ENCODE assay signal across 10 cellular contexts in genomic region chr17:6843241-6843890, GRCh38.
DNase-seq lines count a peak whose midpoint lies in the region; ATAC-seq, FAIRE-seq and TF ChIP-seq lines count a peak whose summit lies in the region.
"Had no signal": no experiment of that assay in that cellular context is flagged by ENCODE, and none has a peak within 500 bp of the region (broad histone marks: within the 10 kb centered on the region; RNA-seq: fewer than 3 reads in every experiment).

No MANE protein-coding gene starts in this region.

- TF ChIP-seq EP300 in Ishikawa (IDR thresholded peaks at IDR 0.05; ENCODE audit: borderline replicate concordance) = no peak

- H3K27ac ChIP-seq in SK-N-MC = no peak overlapping the region
- H3K27ac ChIP-seq: neutrophil, SJCRH30 had no signal

- no peak for ATAC-seq in HG02763 (IDR thresholded peaks at IDR 0.05; ENCODE audit: unreplicated experiment)
- ATAC-seq in HG02973 (IDR thresholded peaks at IDR 0.05; ENCODE audit: unreplicated experiment) = no peak
- no peak for ATAC-seq in GM19463 (IDR thresholded peaks at IDR 0.05; ENCODE audit: unreplicated experiment)

- DNase-seq in D721Med (ENCODE audit: insufficient read length, low spot score) = no peak
- DNase-seq in SK-N-MC (ENCODE audit: low read depth, low spot score) = peak; percentile 6
- peak; percentile 38 for DNase-seq in foreskin melanocyte
- DNase-seq in retinal pigment epithelial cell (ENCODE audit: low read depth) = peak; percentile 2

- H3K4me3 ChIP-seq in SK-N-MC (no peak overlapping the region), retinal pigment epithelial cell (ENCODE audit: low read length) (no peak overlapping the region)
- H3K4me3 ChIP-seq: SJCRH30 had no signal

- H3K9me3 ChIP-seq in SK-N-MC (ENCODE audit: low read depth, low read length) = no peaks in the 10 kb centered on the region
- H3K9me3 ChIP-seq: neutrophil, SJCRH30 had no signal

- TF ChIP-seq RAD21 in Ishikawa (IDR thresholded peaks at IDR 0.05; ENCODE audit: low read depth) = peak; percentile 55

- H3K9ac ChIP-seq in SK-N-MC (ENCODE audit: insufficient read length) = no peak overlapping the region

- peak; percentile 38 for TF ChIP-seq CTCF in D721Med (IDR thresholded peaks at IDR 0.05; ENCODE audit: insufficient read depth, missing control alignments)
- TF ChIP-seq CTCF in retinal pigment epithelial cell (conservative IDR thresholded peaks at IDR 0.05; ENCODE audit: low read depth, low read length) = peak; percentile 44

- no peak for FAIRE-seq in D721Med (lab: Jason Lieb, UNC)

- no peaks in the 10 kb centered on the region for H3K36me3 ChIP-seq in SK-N-MC (ENCODE audit: insufficient read depth, low read length)
- H3K36me3 ChIP-seq: neutrophil, SJCRH30 had no signal

TF ChIP-seq in Ishikawa, 13 proteins besides CTCF, POLR2A, EP300 and RAD21:
- no peak for TF ChIP-seq CREB1 (IDR thresholded peaks at IDR 0.05; ENCODE audit: low read depth)
- no peak for TF ChIP-seq CEBPB (IDR thresholded peaks at IDR 0.05)
- no peak for TF ChIP-seq TCF12 (IDR thresholded peaks at IDR 0.05; ENCODE audit: low read depth)
- no peak for TF ChIP-seq NFIC (IDR thresholded peaks at IDR 0.05)
- no peak for TF ChIP-seq EGR1 (IDR thresholded peaks at IDR 0.05)
- TF ChIP-seq, protein P1, sequence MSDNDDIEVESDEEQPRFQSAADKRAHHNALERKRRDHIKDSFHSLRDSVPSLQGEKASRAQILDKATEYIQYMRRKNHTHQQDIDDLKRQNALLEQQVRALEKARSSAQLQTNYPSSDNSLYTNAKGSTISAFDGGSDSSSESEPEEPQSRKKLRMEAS (IDR thresholded peaks at IDR 0.05) = no peak
- no peak for TF ChIP-seq TAF1 (IDR thresholded peaks at IDR 0.05; ENCODE audit: low read depth)
